In the genomic region with DNA sequence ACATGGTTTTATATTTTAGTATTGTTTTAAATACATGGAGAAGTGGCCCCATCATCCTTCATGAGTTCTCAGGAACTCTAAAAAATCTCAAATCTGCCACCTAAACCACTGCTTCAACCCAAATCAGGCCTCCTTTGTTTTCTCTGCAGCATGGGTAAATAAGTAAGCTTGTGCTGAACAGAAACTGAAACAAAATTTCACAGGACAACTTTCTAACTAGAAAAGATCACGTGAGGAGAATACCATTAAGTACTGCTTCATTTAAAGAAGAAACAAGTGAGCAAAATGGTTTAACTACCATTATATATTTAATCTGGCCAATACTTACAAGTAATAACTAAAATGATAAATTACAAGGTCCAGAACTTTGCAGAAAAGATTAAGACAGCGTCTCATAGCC, we compare ENCODE assay signal across 8 cellular contexts. TPM values are rescaled to one million over a fixed set of nuclear protein-coding genes. Genes with fewer than 3 reads are reported as not detected.
DNase-seq lines count a peak whose midpoint lies in the region; ATAC-seq and TF ChIP-seq lines count a peak whose summit lies in the region.

No MANE protein-coding gene starts in this region.

- peaks cover 7% of the 10 kb centered on the region for H3F3A ChIP-seq in neural progenitor cell (ENCODE audit: low read depth)

- peak overlapping the region; percentile 88 for H3K27ac ChIP-seq in naive thymus-derived CD4-positive, alpha-beta T cell (ENCODE audit: low read depth, low read length)
- H3K27ac ChIP-seq in neural progenitor cell = no peak overlapping the region

- H3K4me1 ChIP-seq in naive thymus-derived CD4-positive, alpha-beta T cell (ENCODE audit: control insufficient read depth in 2 of 2, insufficient read depth in 2 of 2, low read length in 2 of 2) = peaks cover 7 to 43% of the 10 kb centered on the region in 2 donors
- no peaks in the 10 kb centered on the region for H3K4me1 ChIP-seq in neural progenitor cell

- CTCF ChIA-PET in naive thymus-derived CD4-positive, alpha-beta T cell (lab: Charles Lee) = interaction anchor here (1.8 kb wide), 1 partner anchor 10 kb away, joined by 7 read pairs; no protein-coding TSS in a partner anchor

- peak overlapping the region; percentile 73 for H3K27ac Mint-ChIP-seq in activated naive CD8-positive, alpha-beta T cell treated with anti-CD3 and anti-CD28 coated beads for 36 hours
- peak overlapping the region; percentile 84 to 94 (median 91) for H3K27ac Mint-ChIP-seq in naive thymus-derived CD4-positive, alpha-beta T cell
- no peak overlapping the region for H3K27ac Mint-ChIP-seq in neural progenitor cell

- intact Hi-C loops in naive thymus-derived CD4-positive, alpha-beta T cell (cut with micrococcal nuclease) = loop anchor here (1.0 to 5.0 kb wide), 11 partner anchors 11 to 1446 kb away; a partner anchor contains a TSS

- H3K27me3 Mint-ChIP-seq in activated naive CD8-positive, alpha-beta T cell treated with anti-CD3 and anti-CD28 coated beads for 36 hours = no peaks in the 10 kb centered on the region
- H3K27me3 Mint-ChIP-seq in naive thymus-derived CD4-positive, alpha-beta T cell = peaks cover 0 to 3% (median 0%) of the 10 kb centered on the region in 5 donors
- peaks cover 11% of the 10 kb centered on the region for H3K27me3 Mint-ChIP-seq in neural progenitor cell (ENCODE audit: insufficient read depth, low read depth)

- no peak overlapping the region for H3K9ac ChIP-seq in neural progenitor cell

- H4K20me1 ChIP-seq in neural progenitor cell (ENCODE audit: low read depth) = no peaks in the 10 kb centered on the region

- H3K9me3 Mint-ChIP-seq in activated naive CD8-positive, alpha-beta T cell treated with anti-CD3 and anti-CD28 coated beads for 36 hours = peaks cover 10% of the 10 kb centered on the region
- peaks cover 3 to 14% (median 5%) of the 10 kb centered on the region in 11 donors for H3K9me3 Mint-ChIP-seq in naive thymus-derived CD4-positive, alpha-beta T cell
- no peaks in the 10 kb centered on the region for H3K9me3 Mint-ChIP-seq in neural progenitor cell

- ATAC-seq in GM18873 (IDR thresholded peaks at IDR 0.05; ENCODE audit: low FRiP score, unreplicated experiment) (peak; percentile 64), HG03066 (IDR thresholded peaks at IDR 0.05; ENCODE audit: low read depth, unreplicated experiment) (peak; percentile 47)
- ATAC-seq in naive thymus-derived CD4-positive, alpha-beta T cell = peak; percentile 48

- H3K79me2 ChIP-seq in neural progenitor cell (ENCODE audit: low read depth) = no peaks in the 10 kb centered on the region

- no peaks in the 10 kb centered on the region for H3K9me3 ChIP-seq in naive thymus-derived CD4-positive, alpha-beta T cell (ENCODE audit: control insufficient read depth in 2 of 3, low read length in 3 of 3)
- H3K9me3 ChIP-seq in neural progenitor cell (ENCODE audit: low read depth) = no peaks in the 10 kb centered on the region

- peak; percentile 10 for DNase-seq in A172 (ENCODE audit: low spot score)
- no peak for DNase-seq in activated naive CD8-positive, alpha-beta T cell treated with anti-CD3 and anti-CD28 coated beads for 36 hours
- peak in 7 of 9 donors; percentile 34 to 60 (median 50) for DNase-seq in naive thymus-derived CD4-positive, alpha-beta T cell
- DNase-seq in KG1 (lab: John Stamatoyannopoulos, UW) = no peak
- no peak for DNase-seq in neural progenitor cell (ENCODE audit: low spot score)
- DNase-seq in cerebellar cortex (ENCODE audit: low spot score) = no peak

- no peaks in the 10 kb centered on the region for H3K27me3 ChIP-seq in naive thymus-derived CD4-positive, alpha-beta T cell (ENCODE audit: control insufficient read depth in 2 of 2, insufficient read depth in 2 of 2, low read length in 2 of 2)
- H3K27me3 ChIP-seq in neural progenitor cell = peaks cover 44% of the 10 kb centered on the region

- no peak overlapping the region for H2AFZ ChIP-seq in neural progenitor cell (replicated peaks)

- no peak for TF ChIP-seq CTCF in neural progenitor cell (IDR thresholded peaks at IDR 0.05)

- peak overlapping the region; percentile 94 for H3K4me3 Mint-ChIP-seq in activated naive CD8-positive, alpha-beta T cell treated with anti-CD3 and anti-CD28 coated beads for 36 hours
- peak overlapping the region; percentile 82 to 95 (median 90) for H3K4me3 Mint-ChIP-seq in naive thymus-derived CD4-positive, alpha-beta T cell
- H3K4me3 Mint-ChIP-seq in neural progenitor cell = no peak overlapping the region

- H3K36me3 Mint-ChIP-seq in activated naive CD8-positive, alpha-beta T cell treated with anti-CD3 and anti-CD28 coated beads for 36 hours = peaks cover 42% of the 10 kb centered on the region
- peaks cover 13 to 39% (median 27%) of the 10 kb centered on the region in 5 donors for H3K36me3 Mint-ChIP-seq in naive thymus-derived CD4-positive, alpha-beta T cell
- no peaks in the 10 kb centered on the region for H3K36me3 Mint-ChIP-seq in neural progenitor cell

- H3K4me1 Mint-ChIP-seq in activated naive CD8-positive, alpha-beta T cell treated with anti-CD3 and anti-CD28 coated beads for 36 hours = peaks cover 47% of the 10 kb centered on the region
- H3K4me1 Mint-ChIP-seq in naive thymus-derived CD4-positive, alpha-beta T cell = peaks cover 38 to 59% (median 51%) of the 10 kb centered on the region in 7 donors
- peaks cover 6% of the 10 kb centered on the region for H3K4me1 Mint-ChIP-seq in neural progenitor cell

- H3K4me2 ChIP-seq in neural progenitor cell = no peak overlapping the region

- POLR2A ChIA-PET in naive thymus-derived CD4-positive, alpha-beta T cell (lab: Charles Lee) = interaction anchor here (0.5 to 4.9 kb wide), 4 partner anchors 13 to 1169 kb away, joined by 3 to 63 read pairs (median 4); no protein-coding TSS in a partner anchor

- H3K4me3 ChIP-seq in naive thymus-derived CD4-positive, alpha-beta T cell (ENCODE audit: low read length) = peak overlapping the region; percentile 67
- H3K4me3 ChIP-seq in neural progenitor cell = no peak overlapping the region

- peaks cover 0 to 5% (median 0%) of the 10 kb centered on the region in 3 experiments for H3K36me3 ChIP-seq in naive thymus-derived CD4-positive, alpha-beta T cell (ENCODE audit: control insufficient read depth in 2 of 3, insufficient read depth in 3 of 3, low read length in 3 of 3)
- no peaks in the 10 kb centered on the region for H3K36me3 ChIP-seq in neural progenitor cell

RNA-seq across cellular contexts. Expression of a gene that starts 2.5 kb away (rescaled TPM):
- 7.4 and 26.9 TPM in 2 replicates for total RNA-seq in A172 (2014; rRNA removed; shearing (Covaris generic))
- 10 to 100 TPM; 21.0 to 27.0 TPM for total RNA-seq in activated naive CD8-positive, alpha-beta T cell treated with anti-CD3 and anti-CD28 coated beads for 36 hours
- 10 to 100 TPM; 39.7 to 78.5 (median 44.7) TPM for total RNA-seq in naive thymus-derived CD4-positive, alpha-beta T cell
- polyA plus RNA-seq in naive thymus-derived CD4-positive, alpha-beta T cell = 10 to 100 TPM; 10.4 to 13.8 TPM
- 0.87 and 1.6 TPM in 2 replicates for total RNA-seq in neural progenitor cell (ENCODE audit: low replicate concordance)

RNA-seq across cellular contexts. Expression of a gene that starts 39.6 kb away (rescaled TPM):
- total RNA-seq in A172 (2014; rRNA removed; shearing (Covaris generic)) = not detected in 2 replicates
- total RNA-seq in activated naive CD8-positive, alpha-beta T cell treated with anti-CD3 and anti-CD28 coated beads for 36 hours = under 1 TPM; 0.08 to 0.12 TPM
- 1 to 10 TPM in 1 of 5 experiments, under 1 TPM in 2, not detected in 2; 0.10 to 5.2 (median 0.72) TPM for total RNA-seq in naive thymus-derived CD4-positive, alpha-beta T cell
- polyA plus RNA-seq in naive thymus-derived CD4-positive, alpha-beta T cell = not detected
- total RNA-seq in neural progenitor cell (ENCODE audit: low replicate concordance) = not detected in 2 replicates

Comparison
In these comparisons a context has a peak if more than half of its experiments do, and no peak if none do; other contexts are left out.
1. DNase-seq: peak in A172 (single experiment) and naive thymus-derived CD4-positive, alpha-beta T cell (7 of 9); none in activated naive CD8-positive, alpha-beta T cell treated with anti-CD3 and anti-CD28 coated beads for 36 hours (single experiment), KG1 (single experiment), neural progenitor cell (single experiment) and cerebellar cortex (single experiment).
2. Peak in every context shown above with its lines, with median percentiles within 50 percentile points of each other: ATAC-seq.